40 cellular contexts compared by ENCODE assay signal in the genomic region with DNA sequence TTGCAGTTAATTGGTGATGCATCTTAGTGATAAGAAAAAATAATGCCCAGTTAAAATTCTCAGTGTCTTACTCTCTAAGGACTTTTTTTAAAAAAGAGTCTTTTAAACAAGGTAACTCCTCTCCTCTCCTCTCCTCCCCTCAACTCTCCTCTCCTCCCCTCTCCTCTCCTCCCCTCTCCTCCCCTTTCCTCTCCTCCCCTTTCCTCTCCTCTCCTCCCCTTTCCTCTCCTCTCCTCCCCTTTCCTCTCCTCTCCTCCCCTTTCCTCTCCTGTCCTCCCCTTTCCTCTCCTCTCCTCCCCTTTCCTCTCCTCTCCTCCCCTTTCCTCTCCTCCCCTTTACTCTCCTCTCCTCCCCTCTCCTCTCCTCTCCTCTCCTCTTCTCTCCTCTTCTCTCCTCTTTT.
"Had no signal": no experiment of that assay in that cellular context is flagged by ENCODE, and none has a peak within 500 bp of the region (broad histone marks: within the 10 kb centered on the region; RNA-seq: fewer than 3 reads in every experiment).

No MANE protein-coding gene starts in this region.

- FAIRE-seq: astrocyte, bronchial epithelial cell had no signal

- H3K27me3 Mint-ChIP-seq: activated naive CD4-positive, alpha-beta T cell treated with anti-CD3 and anti-CD28 coated beads, Interleukin-2, amount 10 ng/mL, durations not matched to agents 7 days and 5 days; activated naive CD4-positive, alpha-beta T cell treated with anti-CD3 and anti-CD28 coated beads, Interleukin-2, amount 50 U/mL, for 24 hours; activated naive CD8-positive, alpha-beta T cell treated with anti-CD3 and anti-CD28 coated beads for 36 hours; activated naive CD8-positive, alpha-beta T cell treated with anti-CD3 and anti-CD28 coated beads, Interleukin-2, amount 10 ng/mL, durations not matched to agents 7 days and 5 days; activated T-cell treated with anti-CD3 and anti-CD28 coated beads, Interleukin-2, amount 50 U/mL, for 24 hours; activated T-helper 17 cell treated with anti-CD3 and anti-CD28 coated beads, Interleukin-2, amount 50 U/mL, for 72 hours; central memory CD8-positive, alpha-beta T cell had no signal

- H3K4me3 Mint-ChIP-seq: activated naive CD4-positive, alpha-beta T cell treated with anti-CD3 and anti-CD28 coated beads for 36 hours; activated naive CD4-positive, alpha-beta T cell treated with anti-CD3 and anti-CD28 coated beads, Interleukin-2, amount 10 ng/mL, durations not matched to agents 7 days and 5 days; activated naive CD4-positive, alpha-beta T cell treated with anti-CD3 and anti-CD28 coated beads, Interleukin-2, amount 50 U/mL, for 24 hours; activated naive CD8-positive, alpha-beta T cell; activated naive CD8-positive, alpha-beta T cell treated with anti-CD3 and anti-CD28 coated beads for 36 hours; activated naive CD8-positive, alpha-beta T cell treated with anti-CD3 and anti-CD28 coated beads, Interleukin-2, amount 10 ng/mL, durations not matched to agents 7 days and 5 days; activated naive CD8-positive, alpha-beta T cell treated with anti-CD3 and anti-CD28 coated beads, Interleukin-2, amount 50 U/mL, for 24 hours; activated T-cell treated with anti-CD3 and anti-CD28 coated beads, Interleukin-2, amount 50 U/mL, for 24 hours; activated T-cell treated with anti-CD3 and anti-CD28 coated beads, Interleukin-2, amount 50 U/mL, for 4 hours; activated T-cell treated with anti-CD3 and anti-CD28 coated beads, Interleukin-2, amount 50 U/mL, for 72 hours; activated T-helper 1 cell treated with anti-CD3 and anti-CD28 coated beads, Interleukin-12 subunit alpha, Interleukin-12 subunit beta, Interleukin-2, Interleukin-4 antibody, amounts not matched to agents 30 ng/mL and 10 ng/mL and 1 ng/mL, durations not matched to agents 14 hours and 24 hours and 36 hours; activated T-helper 17 cell treated with anti-CD3 and anti-CD28 coated beads, Interleukin-2, amount 50 U/mL, for 72 hours; brain; central memory CD8-positive, alpha-beta T cell had no signal

- H3K27ac ChIP-seq: adrenal gland, ascending aorta, body of pancreas, brain microvascular endothelial cell, breast epithelium, cardiac muscle cell had no signal

- H3K4me3 ChIP-seq: adrenal gland, ascending aorta, body of pancreas, breast epithelium, cardiac muscle cell had no signal

- DNase-seq: activated effector memory CD4-positive, alpha-beta T cell treated with anti-CD3 and anti-CD28 coated beads, Interleukin-2, amount 50 U/mL, for 16 hours; activated effector memory CD4-positive, alpha-beta T cell treated with Interleukin-2 at 50 U/mL for 16 hours; activated gamma-delta T cell; activated gamma-delta T cell treated with Interleukin-2 at 50 U/mL for 16 hours; activated naive CD4-positive, alpha-beta T cell; activated naive CD4-positive, alpha-beta T cell treated with anti-CD3 and anti-CD28 coated beads for 36 hours; activated naive CD4-positive, alpha-beta T cell treated with anti-CD3 and anti-CD28 coated beads, Interleukin-2, amount 10 ng/mL, durations not matched to agents 7 days and 5 days; activated naive CD4-positive, alpha-beta T cell treated with anti-CD3 and anti-CD28 coated beads, Interleukin-2, amount 50 U/mL, for 16 hours; activated naive CD4-positive, alpha-beta T cell treated with Interleukin-2 at 50 U/mL for 16 hours; activated naive CD8-positive, alpha-beta T cell treated with anti-CD3 and anti-CD28 coated beads for 36 hours; activated naive CD8-positive, alpha-beta T cell treated with anti-CD3 and anti-CD28 coated beads, Interleukin-2, amount 10 ng/mL, durations not matched to agents 7 days and 5 days; activated naive CD8-positive, alpha-beta T cell treated with anti-CD3 and anti-CD28 coated beads, Interleukin-2, amount 50 U/mL, for 24 hours; activated T-cell treated with anti-CD3 and anti-CD28 coated beads, Interleukin-2, amount 50 U/mL, for 1 hour; activated T-cell treated with anti-CD3 and anti-CD28 coated beads, Interleukin-2, amount 50 U/mL, for 24 hours; activated T-cell treated with anti-CD3 and anti-CD28 coated beads, Interleukin-2, amount 50 U/mL, for 4 hours; activated T-cell treated with anti-CD3 and anti-CD28 coated beads, Interleukin-2, amount 50 U/mL, for 48 hours; activated T-cell treated with anti-CD3 and anti-CD28 coated beads, Interleukin-2, amount 50 U/mL, for 72 hours; adrenal gland; amniotic stem cell; amygdala; anterior cingulate cortex; aorta; body of pancreas; brain microvascular endothelial cell; caudate nucleus; central memory CD4-positive, alpha-beta T cell; cerebellar nuclear complex had no signal

- H3K4me1 ChIP-seq: adrenal gland, ascending aorta, body of pancreas, breast epithelium had no signal

- H3K27me3 ChIP-seq: adrenal gland, ascending aorta, brain microvascular endothelial cell, cardiac muscle cell had no signal

- H3K36me3 Mint-ChIP-seq: activated naive CD4-positive, alpha-beta T cell treated with anti-CD3 and anti-CD28 coated beads, Interleukin-2, amount 10 ng/mL, durations not matched to agents 7 days and 5 days; activated naive CD4-positive, alpha-beta T cell treated with anti-CD3 and anti-CD28 coated beads, Interleukin-2, amount 50 U/mL, for 24 hours; activated naive CD4-positive, alpha-beta T cell treated with anti-CD3 and anti-CD28 coated beads, Interleukin-2, amount 50 U/mL, for 72 hours; activated naive CD8-positive, alpha-beta T cell; activated naive CD8-positive, alpha-beta T cell treated with anti-CD3 and anti-CD28 coated beads for 36 hours; activated naive CD8-positive, alpha-beta T cell treated with anti-CD3 and anti-CD28 coated beads, Interleukin-2, amount 10 ng/mL, durations not matched to agents 7 days and 5 days; brain had no signal

- H3K36me3 ChIP-seq: adrenal gland, ascending aorta, brain microvascular endothelial cell, breast epithelium, cardiac muscle cell had no signal

- H3K27ac Mint-ChIP-seq: activated naive CD4-positive, alpha-beta T cell treated with anti-CD3 and anti-CD28 coated beads for 36 hours; activated naive CD4-positive, alpha-beta T cell treated with anti-CD3 and anti-CD28 coated beads, Interleukin-2, amount 10 ng/mL, durations not matched to agents 7 days and 5 days; activated naive CD4-positive, alpha-beta T cell treated with anti-CD3 and anti-CD28 coated beads, Interleukin-2, amount 50 U/mL, for 24 hours; activated naive CD8-positive, alpha-beta T cell; activated naive CD8-positive, alpha-beta T cell treated with anti-CD3 and anti-CD28 coated beads for 36 hours; activated naive CD8-positive, alpha-beta T cell treated with anti-CD3 and anti-CD28 coated beads, Interleukin-2, amount 10 ng/mL, durations not matched to agents 7 days and 5 days; activated naive CD8-positive, alpha-beta T cell treated with anti-CD3 and anti-CD28 coated beads, Interleukin-2, amount 50 U/mL, for 24 hours; activated T-cell treated with anti-CD3 and anti-CD28 coated beads, Interleukin-2, amount 50 U/mL, for 24 hours; activated T-cell treated with anti-CD3 and anti-CD28 coated beads, Interleukin-2, amount 50 U/mL, for 72 hours; activated T-helper 1 cell treated with anti-CD3 and anti-CD28 coated beads, Interleukin-12 subunit alpha, Interleukin-12 subunit beta, Interleukin-2, Interleukin-4 antibody, amounts not matched to agents 30 ng/mL and 10 ng/mL and 1 ng/mL, durations not matched to agents 14 hours and 24 hours and 36 hours; activated T-helper 17 cell treated with anti-CD3 and anti-CD28 coated beads, Interleukin-2, amount 50 U/mL, for 72 hours; activated T-helper 2 cell treated with anti-CD3 and anti-CD28 coated beads, Interferon-gamma antibody, Interleukin-2, Interleukin-4, amounts not matched to agents 10 μg/mL and 5 μg/mL and 100 μg/mL, durations not matched to agents 14 hours and 24 hours and 36 hours; brain had no signal

- H3K9me3 ChIP-seq: adrenal gland, ascending aorta, body of pancreas, breast epithelium had no signal

- ATAC-seq: activated naive CD4-positive, alpha-beta T cell treated with anti-CD3 and anti-CD28 coated beads, Interleukin-2, amount 50 U/mL, for 72 hours; activated naive CD8-positive, alpha-beta T cell treated with anti-CD3 and anti-CD28 coated beads, Interleukin-2, amount 50 U/mL, for 24 hours; activated T-cell treated with anti-CD3 and anti-CD28 coated beads, Interleukin-2, amount 50 U/mL, for 4 hours; activated T-cell treated with anti-CD3 and anti-CD28 coated beads, Interleukin-2, amount 50 U/mL, for 72 hours; activated T-helper 17 cell treated with anti-CD3 and anti-CD28 coated beads, Interleukin-2, amount 50 U/mL, for 72 hours; body of pancreas had no signal

- H3K4me1 Mint-ChIP-seq: activated naive CD4-positive, alpha-beta T cell treated with anti-CD3 and anti-CD28 coated beads, Interleukin-2, amount 10 ng/mL, durations not matched to agents 7 days and 5 days; activated naive CD4-positive, alpha-beta T cell treated with anti-CD3 and anti-CD28 coated beads, Interleukin-2, amount 50 U/mL, for 24 hours; activated naive CD8-positive, alpha-beta T cell treated with anti-CD3 and anti-CD28 coated beads for 36 hours; activated naive CD8-positive, alpha-beta T cell treated with anti-CD3 and anti-CD28 coated beads, Interleukin-2, amount 10 ng/mL, durations not matched to agents 7 days and 5 days; activated naive CD8-positive, alpha-beta T cell treated with anti-CD3 and anti-CD28 coated beads, Interleukin-2, amount 50 U/mL, for 24 hours; activated T-helper 17 cell treated with anti-CD3 and anti-CD28 coated beads, Interleukin-2, amount 50 U/mL, for 72 hours; brain; central memory CD8-positive, alpha-beta T cell had no signal

- H3K9me3 Mint-ChIP-seq: activated naive CD4-positive, alpha-beta T cell treated with anti-CD3 and anti-CD28 coated beads for 36 hours; activated naive CD4-positive, alpha-beta T cell treated with anti-CD3 and anti-CD28 coated beads, Interleukin-2, amount 50 U/mL, for 24 hours; activated naive CD8-positive, alpha-beta T cell treated with anti-CD3 and anti-CD28 coated beads for 36 hours; activated T-cell treated with anti-CD3 and anti-CD28 coated beads, Interleukin-2, amount 50 U/mL, for 4 hours; brain had no signal
